8 cellular contexts compared by ENCODE assay signal in the genomic region with DNA sequence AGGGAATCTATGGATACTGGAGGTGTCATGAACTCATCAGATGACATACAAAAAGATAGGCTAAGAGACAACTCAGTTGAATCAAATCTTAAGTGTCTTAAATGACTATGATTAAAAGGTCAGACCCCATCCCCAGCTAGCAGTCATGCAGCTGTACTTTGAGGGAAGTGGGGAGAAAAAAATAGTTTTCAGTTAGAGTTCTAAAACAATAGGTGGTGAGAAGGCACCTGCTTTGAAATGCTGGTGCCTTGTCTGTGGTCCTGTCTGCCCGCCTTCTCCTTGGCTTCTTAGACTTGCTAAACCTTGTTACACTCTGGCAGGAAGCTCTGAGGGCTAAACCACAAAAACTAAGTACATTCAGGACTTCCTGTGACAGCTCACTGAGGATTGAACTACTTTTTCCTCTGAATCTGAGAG.
DNase-seq lines count a peak whose midpoint lies in the region; ATAC-seq and FAIRE-seq lines count a peak whose summit lies in the region.

No MANE protein-coding gene starts in this region.

- no peak for FAIRE-seq in RCC 7860 (lab: Jason Lieb, UNC)

- peak; percentile 86 for ATAC-seq in GM18861 (IDR thresholded peaks at IDR 0.05; ENCODE audit: unreplicated experiment)
- peak; percentile 78 for ATAC-seq in HG02870 (IDR thresholded peaks at IDR 0.05; ENCODE audit: unreplicated experiment)
- peak; percentile 67 for ATAC-seq in activated naive CD8-positive, alpha-beta T cell treated with anti-CD3 and anti-CD28 coated beads, Interleukin-2, amount 50 U/mL, for 24 hours
- peak; percentile 67 for ATAC-seq in stimulated activated effector memory CD8-positive, alpha-beta T cell treated with anti-CD3 and anti-CD28 coated beads, Interleukin-12 subunit alpha, Interleukin-12 subunit beta, amount 100 ng/mL, for 72 hours

- H3K4me3 Mint-ChIP-seq in activated naive CD8-positive, alpha-beta T cell treated with anti-CD3 and anti-CD28 coated beads, Interleukin-2, amount 50 U/mL, for 24 hours, result peak overlapping the region; percentile 98
- peak overlapping the region; percentile 93 for H3K4me3 Mint-ChIP-seq in stimulated activated effector memory CD8-positive, alpha-beta T cell treated with anti-CD3 and anti-CD28 coated beads, Interleukin-12 subunit alpha, Interleukin-12 subunit beta, amount 100 ng/mL, for 72 hours

- H3K27me3 Mint-ChIP-seq in activated naive CD8-positive, alpha-beta T cell treated with anti-CD3 and anti-CD28 coated beads, Interleukin-2, amount 50 U/mL, for 24 hours, result peaks cover under 1% of the 10 kb centered on the region

- H3K36me3 Mint-ChIP-seq in activated naive CD8-positive, alpha-beta T cell treated with anti-CD3 and anti-CD28 coated beads, Interleukin-2, amount 50 U/mL, for 24 hours (ENCODE audit: low read depth), result peaks cover 74% of the 10 kb centered on the region
- H3K36me3 Mint-ChIP-seq in stimulated activated effector memory CD8-positive, alpha-beta T cell treated with anti-CD3 and anti-CD28 coated beads, Interleukin-12 subunit alpha, Interleukin-12 subunit beta, amount 100 ng/mL, for 72 hours, result peaks cover 96% of the 10 kb centered on the region

- peaks cover 93% of the 10 kb centered on the region for H3K4me1 Mint-ChIP-seq in activated naive CD8-positive, alpha-beta T cell treated with anti-CD3 and anti-CD28 coated beads, Interleukin-2, amount 50 U/mL, for 24 hours
- H3K4me1 Mint-ChIP-seq in stimulated activated effector memory CD8-positive, alpha-beta T cell treated with anti-CD3 and anti-CD28 coated beads, Interleukin-12 subunit alpha, Interleukin-12 subunit beta, amount 100 ng/mL, for 72 hours, result peaks cover 91% of the 10 kb centered on the region

- H3K27ac Mint-ChIP-seq in activated naive CD8-positive, alpha-beta T cell treated with anti-CD3 and anti-CD28 coated beads, Interleukin-2, amount 50 U/mL, for 24 hours, result peak overlapping the region; percentile 99
- H3K27ac Mint-ChIP-seq in stimulated activated effector memory CD8-positive, alpha-beta T cell treated with anti-CD3 and anti-CD28 coated beads, Interleukin-12 subunit alpha, Interleukin-12 subunit beta, amount 100 ng/mL, for 72 hours, result peak overlapping the region; percentile 99

- DNase-seq in RCC 7860 (ENCODE audit: low spot score) (peak; percentile 18), NCI-H1048 (lab: John Stamatoyannopoulos, UW) (no peak), NCI-H1092 treated with DMSO at 0.1 percent for 48 hours (lab: John Stamatoyannopoulos, UW) (no peak), DMS 273 (lab: John Stamatoyannopoulos, UW; ENCODE audit: unreplicated experiment) (no peak)
- DNase-seq in activated naive CD8-positive, alpha-beta T cell treated with anti-CD3 and anti-CD28 coated beads, Interleukin-2, amount 50 U/mL, for 24 hours, result peak; percentile 64
- peak in 1 of 2 donors; percentile 83 for DNase-seq in stimulated activated effector memory CD8-positive, alpha-beta T cell treated with anti-CD3 and anti-CD28 coated beads, Interleukin-12 subunit alpha, Interleukin-12 subunit beta, amount 100 ng/mL, for 72 hours (ENCODE audit: low spot score in 2 of 2)

- H3K9me3 Mint-ChIP-seq in activated naive CD8-positive, alpha-beta T cell treated with anti-CD3 and anti-CD28 coated beads, Interleukin-2, amount 50 U/mL, for 24 hours, result peaks cover 8% of the 10 kb centered on the region
- H3K9me3 Mint-ChIP-seq in stimulated activated effector memory CD8-positive, alpha-beta T cell treated with anti-CD3 and anti-CD28 coated beads, Interleukin-12 subunit alpha, Interleukin-12 subunit beta, amount 100 ng/mL, for 72 hours, result no peaks in the 10 kb centered on the region

Comparison
In these comparisons a context has a peak if more than half of its experiments do, and no peak if none do; other contexts are left out.
1. DNase-seq: peak in RCC 7860 (single experiment) and activated naive CD8-positive, alpha-beta T cell treated with anti-CD3 and anti-CD28 coated beads, Interleukin-2, amount 50 U/mL, for 24 hours (single experiment); none in NCI-H1048 (single experiment), NCI-H1092 treated with DMSO at 0.1 percent for 48 hours (single experiment) and DMS 273 (single experiment).
2. Peak in every context shown above with its lines, with median percentiles within 50 percentile points of each other: ATAC-seq.